ENCODE assay signal across 23 cellular contexts in genomic region chr5:6105350-6105749, GRCh38.
DNase-seq lines count a peak whose midpoint lies in the region; ATAC-seq and TF ChIP-seq lines count a peak whose summit lies in the region.
"Had no signal": no experiment of that assay in that cellular context is flagged by ENCODE, and none has a peak within 500 bp of the region (broad histone marks: within the 10 kb centered on the region; RNA-seq: fewer than 3 reads in every experiment).

No MANE protein-coding gene starts in this region.

- H3K4me1 ChIP-seq in BLaER1, result peaks cover 31% of the 10 kb centered on the region
- peaks cover 0 to 36% (median 22%) of the 10 kb centered on the region in 10 experiments; a peak in 11 of 20 replicates for H3K4me1 ChIP-seq in BLaER1 treated with 17β-estradiol and CSF1 and Interleukin-3, amounts not matched to agents 10 nM and 100 nM
- peaks cover 11% of the 10 kb centered on the region for H3K4me1 ChIP-seq in OCI-LY7 (ENCODE audit: insufficient read depth, low read length, poor library complexity, severe bottlenecking)
- H3K4me1 ChIP-seq: BE2C had no signal

- no peak overlapping the region for H3K4me3 ChIP-seq in BLaER1
- H3K4me3 ChIP-seq in BLaER1 treated with 17β-estradiol and CSF1 and Interleukin-3, amounts not matched to agents 10 nM and 100 nM, result no peak overlapping the region
- H3K4me3 ChIP-seq in OCI-LY7 (ENCODE audit: low read depth, low read length, poor library complexity, severe bottlenecking), result no peak overlapping the region

- DNase-seq in OCI-LY7 (ENCODE audit: low spot score) (peak; percentile 6), ecto neural progenitor cell (ENCODE audit: low spot score) (peak; percentile 29), NCI-H2029 treated with DMSO at 0.1 percent for 48 hours (lab: John Stamatoyannopoulos, UW) (no peak), foreskin melanocyte (no peak)
- DNase-seq: 8988T; ACHN; BE2C; C1 segment of cervical spinal cord; CD4-positive, alpha-beta memory T cell; CD4-positive, CD25-positive, alpha-beta regulatory T cell; CD8-positive, alpha-beta memory T cell; COR-L47; DMS 273 treated with DMSO at 0.1 percent for 48 hours; DMS153; DMS53; DMS79; DND-41; EL; GF-D8 had no signal

- H3K9ac ChIP-seq in BLaER1, result no peak overlapping the region
- no peak overlapping the region for H3K9ac ChIP-seq in BLaER1 treated with 17β-estradiol and CSF1 and Interleukin-3, amounts not matched to agents 10 nM and 100 nM

- no peaks in the 10 kb centered on the region for H3K9me2 ChIP-seq in OCI-LY7 (ENCODE audit: insufficient read depth, low read length)

- H3K9me3 ChIP-seq in BLaER1 (no peaks in the 10 kb centered on the region), OCI-LY7 (ENCODE audit: low read length) (no peaks in the 10 kb centered on the region)
- H3K9me3 ChIP-seq in BLaER1 treated with 17β-estradiol and CSF1 and Interleukin-3, amounts not matched to agents 10 nM and 100 nM (replicated peaks in 1 of 11), result no peaks in the 10 kb centered on the region; a peak in 1 of 22 replicates
- H3K9me3 ChIP-seq: BE2C had no signal

- intact Hi-C loops in OCI-LY7 (cut with micrococcal nuclease; ENCODE audit: unreplicated experiment), result no loop called here

- H3K27ac ChIP-seq in BLaER1, result no peak overlapping the region
- H3K27ac ChIP-seq in BLaER1 treated with 17β-estradiol and CSF1 and Interleukin-3, amounts not matched to agents 10 nM and 100 nM, result no peak overlapping the region
- no peak overlapping the region for H3K27ac ChIP-seq in OCI-LY7 (ENCODE audit: low read depth, low read length, poor library complexity, severe bottlenecking)

- H4K20me1 ChIP-seq in BLaER1 (no peaks in the 10 kb centered on the region), OCI-LY7 (ENCODE audit: insufficient read depth, low read length) (no peaks in the 10 kb centered on the region)
- H4K20me1 ChIP-seq in BLaER1 treated with 17β-estradiol and CSF1 and Interleukin-3, amounts not matched to agents 10 nM and 100 nM, result no peaks in the 10 kb centered on the region

- H3K27me3 ChIP-seq in BLaER1, result no peaks in the 10 kb centered on the region
- no peaks in the 10 kb centered on the region for H3K27me3 ChIP-seq in BLaER1 treated with 17β-estradiol and CSF1 and Interleukin-3, amounts not matched to agents 10 nM and 100 nM
- H3K27me3 ChIP-seq: BE2C had no signal

- CTCF ChIA-PET in OCI-LY7 (lab: Charles Lee; ENCODE audit: unreplicated experiment), result no interaction called here

- H3K36me3 ChIP-seq in BLaER1 (no peaks in the 10 kb centered on the region), OCI-LY7 (ENCODE audit: insufficient read depth, low read length) (no peaks in the 10 kb centered on the region)
- H3K36me3 ChIP-seq in BLaER1 treated with 17β-estradiol and CSF1 and Interleukin-3, amounts not matched to agents 10 nM and 100 nM, result no peaks in the 10 kb centered on the region
- H3K36me3 ChIP-seq: BE2C had no signal

- BruUV-seq in OCI-LY7 (replicated peaks; lab: Mats Ljungman, UMichigan), result no TSS peak

- no peaks in the 10 kb centered on the region for H3K79me2 ChIP-seq in OCI-LY7 (ENCODE audit: insufficient read depth, low read depth, low read length)

- H2AFZ ChIP-seq in OCI-LY7 (ENCODE audit: low read length), result no peak overlapping the region

- H3K4me2 ChIP-seq in BLaER1 (peak overlapping the region; percentile 31), OCI-LY7 (ENCODE audit: low read length) (no peak overlapping the region)
- H3K4me2 ChIP-seq in BLaER1 treated with 17β-estradiol and CSF1 and Interleukin-3, amounts not matched to agents 10 nM and 100 nM, result peak overlapping the region in 6 of 11 experiments; percentile 26 to 58 (median 50); a peak in 11 of 22 replicates

- POLR2A ChIA-PET in OCI-LY7 (lab: Charles Lee), result interaction anchor here (0.5 to 1.7 kb wide), 3 partner anchors 11 to 163 kb away, joined by 3 to 5 read pairs (median 3); no protein-coding TSS in a partner anchor

- ATAC-seq in HG02981 (IDR thresholded peaks at IDR 0.05; ENCODE audit: unreplicated experiment) (no peak), HG02884 (IDR thresholded peaks at IDR 0.05; ENCODE audit: unreplicated experiment) (no peak)

- no peak for TF ChIP-seq CTCF in OCI-LY7 (conservative IDR thresholded peaks at IDR 0.05; ENCODE audit: low read length)

Comparison
In these comparisons a context has a peak if more than half of its experiments do, and no peak if none do; other contexts are left out.
1. DNase-seq: peak in OCI-LY7 (single experiment) and ecto neural progenitor cell (single experiment); none in NCI-H2029 treated with DMSO at 0.1 percent for 48 hours (single experiment) and foreskin melanocyte (single experiment).